Comparison of ENCODE assay signal across 20 cellular contexts in genomic region chr1:215181518-215181917, GRCh38.
DNase-seq lines count a peak whose midpoint lies in the region; ATAC-seq and TF ChIP-seq lines count a peak whose summit lies in the region.
"Had no signal": no experiment of that assay in that cellular context is flagged by ENCODE, and none has a peak within 500 bp of the region (broad histone marks: within the 10 kb centered on the region; RNA-seq: fewer than 3 reads in every experiment).

No MANE protein-coding gene starts in this region.

- H4K8ac ChIP-seq in H9 (replicated peaks; ENCODE audit: insufficient read length, low read depth, low read length) = no peak overlapping the region

- no peak for DNase-seq in H9
- DNase-seq in NCI-H69 (lab: John Stamatoyannopoulos, UW) = peak; percentile 15
- no peak for DNase-seq in brain microvascular endothelial cell
- DNase-seq in left lobe of liver (ENCODE audit: low spot score) = no peak
- DNase-seq in natural killer cell treated with Interleukin-12 subunit alpha and Interleukin-12 subunit beta and Interleukin-15 and Interleukin-18, amount 100 ng/mL, for 72 hours (ENCODE audit: low spot score) = no peak
- DNase-seq in GOT3 (lab: John Stamatoyannopoulos, UW) = no peak
- no peak for DNase-seq in stimulated activated CD4-positive, alpha-beta T cell treated with anti-CD3 and anti-CD28 coated beads, Interleukin-4, amount 100 ng/mL, for 24 hours
- DNase-seq: activated CD4-positive, alpha-beta T cell treated with anti-CD3 and anti-CD28 coated beads, Interleukin-2, amount 50 U/mL, for 4 hours; activated T-cell treated with anti-CD3 and anti-CD28 coated beads, Interleukin-2, amount 50 U/mL, for 24 hours; DMS79; effector memory CD4-positive, alpha-beta T cell; NCI-H2029 treated with DMSO at 0.1 percent for 48 hours; nephron progenitor cell; NK-92 treated with Interleukin-12 subunit alpha and Interleukin-12 subunit beta, amount 100 ng/mL, for 24 hours; T-helper 9 cell had no signal

- H4K91ac ChIP-seq in H9 (ENCODE audit: insufficient read length, low read depth, low read length) = no peak overlapping the region

- no peak overlapping the region for H3T11ph ChIP-seq in H9 (ENCODE audit: low read length)

- H3K27ac ChIP-seq in H9 (ENCODE audit: insufficient read length, low read depth, low read length) (no peak overlapping the region), brain microvascular endothelial cell (no peak overlapping the region)
- H3K27ac ChIP-seq: BLaER1, cardiac muscle cell, right atrium auricular region, suprapubic skin had no signal

- in situ Hi-C loops in brain microvascular endothelial cell (cut with HindIII; ENCODE audit: low pct_ligation_motif_present, low sequenced_read_pairs) = no loop called here

- H3K4me3 Mint-ChIP-seq in H9 = no peak overlapping the region
- H3K4me3 Mint-ChIP-seq in natural killer cell treated with Interleukin-12 subunit alpha and Interleukin-12 subunit beta and Interleukin-15 and Interleukin-18, amount 100 ng/mL, for 72 hours = no peak overlapping the region
- H3K4me3 Mint-ChIP-seq: activated naive CD8-positive, alpha-beta T cell; activated T-cell treated with anti-CD3 and anti-CD28 coated beads, Interleukin-2, amount 50 U/mL, for 24 hours; nephron progenitor cell had no signal

- H3K36me3 ChIP-seq in brain microvascular endothelial cell (replicated peaks) = no peaks in the 10 kb centered on the region
- H3K36me3 ChIP-seq: BLaER1, cardiac muscle cell, right atrium auricular region had no signal

- peak; percentile 39 for ATAC-seq in left lobe of liver
- no peak for ATAC-seq in natural killer cell treated with Interleukin-12 subunit alpha and Interleukin-12 subunit beta and Interleukin-15 and Interleukin-18, amount 100 ng/mL, for 72 hours

- H3K14ac ChIP-seq in H9 (ENCODE audit: insufficient read depth, low read length) = no peak overlapping the region

- H3K4me1 Mint-ChIP-seq in H9 = no peaks in the 10 kb centered on the region
- H3K4me1 Mint-ChIP-seq in natural killer cell treated with Interleukin-12 subunit alpha and Interleukin-12 subunit beta and Interleukin-15 and Interleukin-18, amount 100 ng/mL, for 72 hours (ENCODE audit: low read depth in 2 of 2) = no peaks in the 10 kb centered on the region
- H3K4me1 Mint-ChIP-seq: nephron progenitor cell had no signal

- no peak overlapping the region for H2BK120ac ChIP-seq in H9 (ENCODE audit: low read depth, low read length, poor library complexity, severe bottlenecking)

- H3K9me3 ChIP-seq in H9 (ENCODE audit: control insufficient read depth, low read depth, low read length) = peaks cover 9% of the 10 kb centered on the region

- H3K4ac ChIP-seq in H9 (ENCODE audit: low read depth, low read length) = no peak overlapping the region

- H2BK5ac ChIP-seq in H9 (ENCODE audit: insufficient read length, low read length) = no peak overlapping the region

- no peak overlapping the region for H3K27ac Mint-ChIP-seq in H9
- no peak overlapping the region for H3K27ac Mint-ChIP-seq in natural killer cell treated with Interleukin-12 subunit alpha and Interleukin-12 subunit beta and Interleukin-15 and Interleukin-18, amount 100 ng/mL, for 72 hours
- H3K27ac Mint-ChIP-seq: activated naive CD8-positive, alpha-beta T cell; activated T-cell treated with anti-CD3 and anti-CD28 coated beads, Interleukin-2, amount 50 U/mL, for 24 hours; nephron progenitor cell had no signal

- H3K79me1 ChIP-seq in H9 (ENCODE audit: insufficient read depth, low read depth, low read length, poor library complexity, severe bottlenecking) = no peaks in the 10 kb centered on the region

- TF ChIP-seq CTCF in H9 (conservative IDR thresholded peaks at IDR 0.05) (peak; percentile 51; the same call in 2 of the 3 replicates), brain microvascular endothelial cell (IDR thresholded peaks at IDR 0.05; ENCODE audit: low read depth, low read length, missing control alignments) (peak; percentile 38)

- H3K4me3 ChIP-seq in brain microvascular endothelial cell (ENCODE audit: low read depth, low read length) = no peak overlapping the region
- H3K4me3 ChIP-seq: BLaER1, cardiac muscle cell, right atrium auricular region, suprapubic skin had no signal

- no peaks in the 10 kb centered on the region for H3K4me1 ChIP-seq in H9 (ENCODE audit: insufficient read depth, low read length)
- H3K4me1 ChIP-seq: BLaER1, right atrium auricular region, suprapubic skin had no signal

- no peak overlapping the region for H2AFZ ChIP-seq in H9 (ENCODE audit: low read length)

- H4K5ac ChIP-seq in H9 (ENCODE audit: insufficient read length, low read depth, low read length) = no peak overlapping the region

- H2AK5ac ChIP-seq in H9 (ENCODE audit: insufficient read length, low read length) = no peak overlapping the region

- no peak overlapping the region for H3K18ac ChIP-seq in H9 (ENCODE audit: insufficient read length, low read depth, low read length)

- H3K79me2 ChIP-seq in H9 (ENCODE audit: insufficient read depth, low read length) = no peaks in the 10 kb centered on the region

- no peaks in the 10 kb centered on the region for H3K27me3 Mint-ChIP-seq in H9 (ENCODE audit: low read depth)
- H3K27me3 Mint-ChIP-seq in natural killer cell treated with Interleukin-12 subunit alpha and Interleukin-12 subunit beta and Interleukin-15 and Interleukin-18, amount 100 ng/mL, for 72 hours = no peaks in the 10 kb centered on the region
- H3K27me3 Mint-ChIP-seq: activated T-cell treated with anti-CD3 and anti-CD28 coated beads, Interleukin-2, amount 50 U/mL, for 24 hours had no signal

- no peak overlapping the region for H3K9ac ChIP-seq in H9 (ENCODE audit: extremely low read depth, insufficient read length, low read length)
- H3K9ac ChIP-seq: BLaER1 had no signal

- no peak overlapping the region for H3K4me2 ChIP-seq in H9 (ENCODE audit: insufficient read depth, insufficient read length, low read length)
- H3K4me2 ChIP-seq: BLaER1 had no signal

- no peak overlapping the region for H2BK15ac ChIP-seq in H9 (ENCODE audit: low read depth, low read length)

- no peak overlapping the region for H2BK20ac ChIP-seq in H9 (ENCODE audit: low read depth, low read length, poor library complexity, severe bottlenecking)

- H3K23ac ChIP-seq in H9 (ENCODE audit: insufficient read length, low read depth, low read length) = no peak overlapping the region

- H4K20me1 ChIP-seq in H9 (ENCODE audit: control insufficient read depth, insufficient read depth, insufficient read length) = no peaks in the 10 kb centered on the region
- H4K20me1 ChIP-seq: BLaER1 had no signal

- no peaks in the 10 kb centered on the region for H3K23me2 ChIP-seq in H9 (ENCODE audit: insufficient read length, low read depth, low read length, poor library complexity, severe bottlenecking)

- H3K9me3 Mint-ChIP-seq in H9 = peaks cover 5 to 16% of the 10 kb centered on the region in 2 experiments; a peak in 4 of 5 replicates
- peaks cover 20% of the 10 kb centered on the region for H3K9me3 Mint-ChIP-seq in natural killer cell treated with Interleukin-12 subunit alpha and Interleukin-12 subunit beta and Interleukin-15 and Interleukin-18, amount 100 ng/mL, for 72 hours

- H2BK12ac ChIP-seq in H9 (ENCODE audit: insufficient read length, low read depth, low read length) = no peak overlapping the region

- WGBS in H9 (ENCODE audit: extremely low coverage, insufficient read length, low lambda C conversion rate) = no CpG with 5 or more reads among the region's 3 CpGs

- peaks cover 3 to 5% (median 5%) of the 10 kb centered on the region in 3 experiments; a peak in 1 of 7 replicates for H3K36me3 Mint-ChIP-seq in H9 (ENCODE audit: insufficient read depth in 1 of 3, low read depth in 3 of 3)
- peaks cover 6% of the 10 kb centered on the region for H3K36me3 Mint-ChIP-seq in natural killer cell treated with Interleukin-12 subunit alpha and Interleukin-12 subunit beta and Interleukin-15 and Interleukin-18, amount 100 ng/mL, for 72 hours
- H3K36me3 Mint-ChIP-seq: activated naive CD8-positive, alpha-beta T cell had no signal

- no peak overlapping the region for H3K56ac ChIP-seq in H9 (ENCODE audit: insufficient read length, low read depth, low read length)

- H3K27me3 ChIP-seq in H9 (ENCODE audit: insufficient read depth, low read length) (no peaks in the 10 kb centered on the region), brain microvascular endothelial cell (replicated peaks) (no peaks in the 10 kb centered on the region)
- H3K27me3 ChIP-seq: BLaER1, cardiac muscle cell, right atrium auricular region, suprapubic skin had no signal
